8 cellular contexts compared by ENCODE assay signal in the genomic region with DNA sequence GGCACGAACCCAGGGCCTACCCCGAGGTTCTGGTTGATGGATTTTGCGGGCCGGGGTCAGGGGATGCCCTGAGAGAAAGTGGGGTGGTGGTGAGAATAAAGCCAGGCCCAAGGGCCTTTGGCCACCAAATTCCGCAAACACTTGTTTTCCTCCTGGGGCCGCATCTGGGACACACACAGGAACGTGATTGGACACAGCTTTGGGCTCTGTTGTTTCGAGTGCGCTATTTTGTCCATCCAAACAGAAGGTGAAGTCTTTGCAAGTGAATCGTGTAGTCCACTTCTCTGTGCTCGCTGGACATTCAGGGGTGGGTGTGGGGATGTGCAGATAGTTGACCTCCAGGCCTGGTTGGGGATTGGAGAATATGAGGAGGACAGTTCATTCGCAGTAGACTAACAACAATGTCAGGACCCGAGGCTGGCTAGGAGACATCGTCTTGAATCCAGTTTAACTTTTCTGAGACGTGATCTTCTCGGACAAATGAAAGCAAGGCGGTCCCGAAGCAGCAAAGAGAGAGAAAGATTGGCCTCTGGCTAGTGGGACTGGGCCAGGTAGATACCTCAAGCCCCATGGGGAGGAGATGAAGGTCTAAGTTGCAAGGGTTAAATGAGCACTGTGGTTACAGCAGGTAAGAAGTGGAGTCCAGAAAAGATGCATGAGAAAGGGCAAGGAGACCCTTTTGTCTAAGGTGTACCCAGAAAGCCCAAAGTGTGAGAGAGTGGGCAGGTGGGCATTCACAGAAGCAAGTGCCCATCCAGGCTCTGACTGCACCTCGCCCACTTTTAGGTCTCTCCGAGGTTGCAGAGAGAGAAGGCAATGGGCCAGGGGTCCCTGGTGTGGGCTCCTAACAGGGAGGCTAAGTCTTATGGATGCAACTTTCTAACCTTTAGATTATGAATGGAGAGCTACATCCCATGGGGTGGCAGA. TPM values are rescaled to one million over a fixed set of nuclear protein-coding genes. Genes with fewer than 3 reads are reported as not detected.
DNase-seq lines count a peak whose midpoint lies in the region; ATAC-seq and TF ChIP-seq lines count a peak whose summit lies in the region.
"Had no signal": no experiment of that assay in that cellular context is flagged by ENCODE, and none has a peak within 500 bp of the region (broad histone marks: within the 10 kb centered on the region; RNA-seq: fewer than 3 reads in every experiment).

No MANE protein-coding gene starts in this region.

- peaks cover 39% of the 10 kb centered on the region for H3K27me3 ChIP-seq in HL-60 (ENCODE audit: insufficient read depth, poor library complexity, severe bottlenecking)
- peaks cover 23% of the 10 kb centered on the region for H3K27me3 ChIP-seq in iPS-15b (ENCODE audit: control insufficient read depth, insufficient read depth, low read length)
- H3K27me3 ChIP-seq in spleen (replicated peaks in 1 of 7), result peaks cover 0 to 73% (median 38%) of the 10 kb centered on the region in 7 donors

- peak overlapping the region; percentile 68 for H3K4me3 Mint-ChIP-seq in activated T-helper 17 cell treated with anti-CD3 and anti-CD28 coated beads, Interleukin-2, amount 50 U/mL, for 72 hours

- H3K4me1 ChIP-seq in iPS-15b (ENCODE audit: control insufficient read depth, insufficient read depth, low read length) (peaks cover 7% of the 10 kb centered on the region), spleen (peaks cover 0 to 19% (median 14%) of the 10 kb centered on the region in 6 donors)

- H3K9me3 Mint-ChIP-seq in activated T-helper 17 cell treated with anti-CD3 and anti-CD28 coated beads, Interleukin-2, amount 50 U/mL, for 72 hours, result no peaks in the 10 kb centered on the region
- H3K9me3 Mint-ChIP-seq: activated naive CD4-positive, alpha-beta T cell treated with anti-CD3 and anti-CD28 coated beads, Interleukin-2, amount 50 U/mL, for 72 hours had no signal

- peaks cover 20% of the 10 kb centered on the region for H3K27me3 Mint-ChIP-seq in activated T-helper 17 cell treated with anti-CD3 and anti-CD28 coated beads, Interleukin-2, amount 50 U/mL, for 72 hours

- H3K27ac ChIP-seq in HL-60 (replicated peaks) (no peak overlapping the region), spleen (no peak overlapping the region)

- intact Hi-C loops in spleen (cut with DNase I; ENCODE audit: low total_unique reads), result no loop called here

- TF ChIP-seq POLR2A in spleen (IDR thresholded peaks at IDR 0.05), result no peak

- H3K4me3 ChIP-seq in HL-60 (replicated peaks; ENCODE audit: insufficient read depth, low read length) (peak overlapping the region; percentile 14), iPS-15b (ENCODE audit: low read depth, low read length) (peak overlapping the region; percentile 72), spleen (peak overlapping the region in 6 of 8 donors; percentile 14 to 79 (median 56))

- peak overlapping the region; percentile 24 for H3K9ac ChIP-seq in iPS-15b (ENCODE audit: low read depth, low read length)

- H3K27ac Mint-ChIP-seq in activated T-helper 17 cell treated with anti-CD3 and anti-CD28 coated beads, Interleukin-2, amount 50 U/mL, for 72 hours, result peak overlapping the region; percentile 15
- H3K27ac Mint-ChIP-seq: activated naive CD4-positive, alpha-beta T cell treated with anti-CD3 and anti-CD28 coated beads, Interleukin-2, amount 50 U/mL, for 72 hours had no signal

- no peaks in the 10 kb centered on the region for H3K36me3 Mint-ChIP-seq in activated T-helper 17 cell treated with anti-CD3 and anti-CD28 coated beads, Interleukin-2, amount 50 U/mL, for 72 hours (ENCODE audit: low read depth)

- no peak for ATAC-seq in activated T-helper 17 cell treated with anti-CD3 and anti-CD28 coated beads, Interleukin-2, amount 50 U/mL, for 72 hours (replicated peaks)
- no peak for ATAC-seq in GM21381 (IDR thresholded peaks at IDR 0.05; ENCODE audit: unreplicated experiment)

- no peak for TF ChIP-seq CTCF in HL-60 (IDR thresholded peaks at IDR 0.05; ENCODE audit: insufficient read depth, low read length)
- no peak for TF ChIP-seq CTCF in spleen (IDR thresholded peaks at IDR 0.05 in 8 of 11, conservative IDR thresholded peaks at IDR 0.05 in 3 of 11)

- no peaks in the 10 kb centered on the region for H3K36me3 ChIP-seq in iPS-15b (ENCODE audit: control insufficient read depth, insufficient read depth, low read length)
- H3K36me3 ChIP-seq in spleen, result no peaks in the 10 kb centered on the region

- 53 to 68% (median 62%) methylated on average over 20 of the region's 20 CpGs for WGBS in spleen, 5 donors

- H3K4me1 Mint-ChIP-seq in activated T-helper 17 cell treated with anti-CD3 and anti-CD28 coated beads, Interleukin-2, amount 50 U/mL, for 72 hours, result peaks cover 7% of the 10 kb centered on the region

- DNase-seq in HL-60 (ENCODE audit: low read depth in 1 of 2, low spot score in 1 of 2) (no peak), spleen (no peak), NCI-H1930 (lab: John Stamatoyannopoulos, UW) (no peak), islet precursor cell (no peak)

- H3K9me3 ChIP-seq in iPS-15b (ENCODE audit: control insufficient read depth, insufficient read depth, low read length) (no peaks in the 10 kb centered on the region), spleen (no peaks in the 10 kb centered on the region)

RNA-seq across cellular contexts. Expression of gene FAM131B, which starts 0.8 kb away (rescaled TPM):
- total RNA-seq in activated T-helper 17 cell treated with anti-CD3 and anti-CD28 coated beads, Interleukin-2, amount 50 U/mL, for 72 hours, result 1 to 10 TPM in 1 of 2 donors, under 1 TPM in 1; 0.85 to 1.1 TPM
- 1 to 10 TPM in 1 of 7 donors, under 1 TPM in 6; 0.20 to 1.4 (median 0.74) TPM for total RNA-seq in spleen
- under 1 TPM; 0.04 to 0.10 (median 0.09) TPM for polyA plus RNA-seq in spleen

RNA-seq across cellular contexts. Expression of gene ZYX, which starts 17.9 kb away (rescaled TPM):
- 100 to 1,000 TPM; 116 to 146 TPM for total RNA-seq in activated T-helper 17 cell treated with anti-CD3 and anti-CD28 coated beads, Interleukin-2, amount 50 U/mL, for 72 hours
- 100 to 1,000 TPM; 104 to 439 (median 211) TPM for total RNA-seq in spleen
- polyA plus RNA-seq in spleen, result 10 to 100 TPM; 50.3 to 95.6 (median 53.6) TPM

RNA-seq across cellular contexts. Expression of gene EPHA1, which starts 45.4 kb away (rescaled TPM):
- 1 to 10 TPM in 1 of 2 donors, under 1 TPM in 1; 0.65 to 1.8 TPM for total RNA-seq in activated T-helper 17 cell treated with anti-CD3 and anti-CD28 coated beads, Interleukin-2, amount 50 U/mL, for 72 hours
- 1 to 10 TPM; 1.3 to 4.5 (median 3.8) TPM for total RNA-seq in spleen
- 1 to 10 TPM in 2 of 3 donors, under 1 TPM in 1; 0.80 to 1.5 (median 1.1) TPM for polyA plus RNA-seq in spleen

RNA-seq across cellular contexts. Expression of gene CLCN1, which starts 47.4 kb away (rescaled TPM):
- under 1 TPM in 1 of 2 donors, not detected in 1; 0.11 TPM for total RNA-seq in activated T-helper 17 cell treated with anti-CD3 and anti-CD28 coated beads, Interleukin-2, amount 50 U/mL, for 72 hours
- under 1 TPM in 4 of 7 donors, not detected in 3; 0.07 to 0.54 (median 0.26) TPM for total RNA-seq in spleen
- under 1 TPM; 0.06 to 0.08 (median 0.07) TPM for polyA plus RNA-seq in spleen

Comparison
In these comparisons a context has a peak if more than half of its experiments do, and no peak if none do; other contexts are left out.
1. H3K4me3 ChIP-seq: peak in every context shown above with its lines; median percentile 72 in iPS-15b; 56 in spleen; 14 in HL-60.